Comparison of ENCODE assay signal across 17 cellular contexts in the genomic region with DNA sequence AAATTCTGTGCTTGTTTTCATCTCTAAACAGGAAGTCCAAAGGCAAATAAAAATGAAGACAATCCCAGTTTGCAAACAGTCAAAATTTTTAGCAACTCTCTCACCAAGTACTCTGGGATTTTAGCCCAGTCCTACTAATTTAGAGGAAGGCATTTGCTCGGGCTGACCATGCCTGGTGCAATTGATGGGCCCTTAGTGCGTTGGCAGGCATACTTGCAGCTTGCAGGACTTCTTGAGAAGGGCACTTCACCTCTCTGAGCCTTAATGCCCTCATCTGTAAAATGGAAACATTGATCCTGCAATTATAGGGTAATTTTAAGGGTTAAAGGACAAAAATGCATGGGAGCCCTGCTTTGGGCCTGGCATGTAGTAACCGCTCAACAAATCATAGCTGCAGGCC.
DNase-seq lines count a peak whose midpoint lies in the region; ATAC-seq and TF ChIP-seq lines count a peak whose summit lies in the region.
"Had no signal": no experiment of that assay in that cellular context is flagged by ENCODE, and none has a peak within 500 bp of the region (broad histone marks: within the 10 kb centered on the region; RNA-seq: fewer than 3 reads in every experiment).

No MANE protein-coding gene starts in this region.

- TF ChIP-seq CTCF in VCaP (conservative IDR thresholded peaks at IDR 0.05) (no peak), gastrocnemius medialis (IDR thresholded peaks at IDR 0.05 in 4 of 5, conservative IDR thresholded peaks at IDR 0.05 in 1 of 5) (no peak), GM20000 (IDR thresholded peaks at IDR 0.05; ENCODE audit: extremely low read depth, missing control alignments) (no peak)

- peak; percentile 35 for DNase-seq in GM23248
- no peak for DNase-seq in gastrocnemius medialis
- no peak for DNase-seq in GM20000 (ENCODE audit: low spot score)
- DNase-seq: Caco-2; CD4-positive, alpha-beta memory T cell; DMS 273 treated with DMSO at 0.1 percent for 48 hours; DND-41; NCI-H1105 treated with DMSO at 0.1 percent for 48 hours; NCI-H2029 treated with DMSO at 0.1 percent for 48 hours; NCI-H524; NCI-H82 had no signal

- H3K27me3 ChIP-seq in ACC112 (ENCODE audit: insufficient read depth, low read length), result no peaks in the 10 kb centered on the region
- no peaks in the 10 kb centered on the region for H3K27me3 ChIP-seq in GM23248 (replicated peaks; ENCODE audit: insufficient read depth)
- no peaks in the 10 kb centered on the region for H3K27me3 ChIP-seq in gastrocnemius medialis
- H3K27me3 ChIP-seq: BLaER1 treated with 17β-estradiol and CSF1 and Interleukin-3, amounts not matched to agents 10 nM and 100 nM had no signal

- no peak overlapping the region for H3K9ac ChIP-seq in GM23248
- H3K9ac ChIP-seq: BLaER1 treated with 17β-estradiol and CSF1 and Interleukin-3, amounts not matched to agents 10 nM and 100 nM; KMS-11 had no signal

- WGBS in GM23248 (ENCODE audit: low coverage in 1 of 2, low lambda C conversion rate in 2 of 2, missing lambda C conversion rate in 2 of 2), 2 experiments, result 39 to 46% methylated on average over 3 of the region's 3 CpGs

- peaks cover 25% of the 10 kb centered on the region for H3K4me1 ChIP-seq in ACC112 (ENCODE audit: control insufficient read depth, insufficient read depth, low read length, unreplicated experiment)
- H3K4me1 ChIP-seq in GM23248 (ENCODE audit: insufficient read depth), result peaks cover 33% of the 10 kb centered on the region
- peaks cover 0 to 8% of the 10 kb centered on the region in 2 donors for H3K4me1 ChIP-seq in gastrocnemius medialis
- H3K4me1 ChIP-seq: Caco-2 had no signal

- peak overlapping the region; percentile 65 for H3K27ac ChIP-seq in ACC112 (ENCODE audit: low read depth, low read length)
- H3K27ac ChIP-seq in GM23248, result peak overlapping the region; percentile 40
- peak overlapping the region; percentile 14 for H3K27ac ChIP-seq in VCaP
- peak overlapping the region in 3 of 4 donors; percentile 24 to 57 (median 36) for H3K27ac ChIP-seq in gastrocnemius medialis
- H3K27ac ChIP-seq: BLaER1 treated with 17β-estradiol and CSF1 and Interleukin-3, amounts not matched to agents 10 nM and 100 nM; KMS-11 had no signal

- H2AFZ ChIP-seq in ACC112 (ENCODE audit: low read length, unreplicated experiment) (peak overlapping the region; percentile 37), GM23248 (peak overlapping the region; percentile 11; the same call in 1 of the 2 replicates)

- no peaks in the 10 kb centered on the region for H3K9me2 ChIP-seq in GM23248 (ENCODE audit: insufficient read depth)

- peak overlapping the region; percentile 52 for H3K4me2 ChIP-seq in GM23248 (ENCODE audit: unreplicated experiment)
- H3K4me2 ChIP-seq: KMS-11 had no signal

- H4K20me1 ChIP-seq in GM23248 (ENCODE audit: insufficient read depth), result no peaks in the 10 kb centered on the region
- H4K20me1 ChIP-seq: BLaER1 treated with 17β-estradiol and CSF1 and Interleukin-3, amounts not matched to agents 10 nM and 100 nM had no signal

- H3K79me2 ChIP-seq in ACC112 (ENCODE audit: control insufficient read depth, insufficient read depth, low read length, unreplicated experiment) (no peaks in the 10 kb centered on the region), GM23248 (ENCODE audit: insufficient read depth) (no peaks in the 10 kb centered on the region)

- no peak for ATAC-seq in gastrocnemius medialis
- no peak for ATAC-seq in GM18505 (IDR thresholded peaks at IDR 0.05; ENCODE audit: unreplicated experiment)
- ATAC-seq in GM21786 (IDR thresholded peaks at IDR 0.05; ENCODE audit: unreplicated experiment), result no peak

- no peaks in the 10 kb centered on the region for H3K9me3 ChIP-seq in GM23248 (ENCODE audit: low read depth)
- H3K9me3 ChIP-seq in gastrocnemius medialis, result no peaks in the 10 kb centered on the region
- H3K9me3 ChIP-seq: BLaER1 treated with 17β-estradiol and CSF1 and Interleukin-3, amounts not matched to agents 10 nM and 100 nM; Caco-2 had no signal

- H3F3A ChIP-seq in GM23248 (ENCODE audit: insufficient read depth), result peaks cover 40% of the 10 kb centered on the region

- no peak for TF ChIP-seq POLR2A in gastrocnemius medialis (IDR thresholded peaks at IDR 0.05)
- no peak for TF ChIP-seq POLR2A in GM18505 (IDR thresholded peaks at IDR 0.05; ENCODE audit: borderline replicate concordance, extremely low read depth, insufficient read depth, insufficient read length)

- intact Hi-C loops in gastrocnemius medialis (cut with DNase I; ENCODE audit: low total_unique reads), result no loop called here

- H3K4me3 ChIP-seq in ACC112 (ENCODE audit: low read depth, low read length) (no peak overlapping the region), GM23248 (0 out of 2 replicates have a peak overlapping the region, but pooled peaks have one; percentile 10), gastrocnemius medialis (no peak overlapping the region)
- H3K4me3 ChIP-seq: BLaER1 treated with 17β-estradiol and CSF1 and Interleukin-3, amounts not matched to agents 10 nM and 100 nM had no signal

- in situ Hi-C loops in GM23248 (cut with MboI) (loop anchor here (5.0 kb wide), 1 partner anchor 279 kb away; no protein-coding TSS in a partner anchor), gastrocnemius medialis (cut with MboI; ENCODE audit: low sequenced_read_pairs in 4 of 4) (loop anchor here in 1 of 4 donors (10.0 kb wide), 1 partner anchor 282 kb away; no protein-coding TSS in a partner anchor)

- H3K36me3 ChIP-seq in ACC112 (ENCODE audit: insufficient read depth, low read length) (no peaks in the 10 kb centered on the region), GM23248 (ENCODE audit: low read depth) (no peaks in the 10 kb centered on the region), gastrocnemius medialis (no peaks in the 10 kb centered on the region)
- H3K36me3 ChIP-seq: BLaER1 treated with 17β-estradiol and CSF1 and Interleukin-3, amounts not matched to agents 10 nM and 100 nM had no signal

Comparison
In these comparisons a context has a peak if more than half of its experiments do, and no peak if none do; other contexts are left out.
1. H3K27ac ChIP-seq: peak in every context shown above with its lines; median percentile 65 in ACC112; 40 in GM23248; 36 in gastrocnemius medialis; 14 in VCaP.